8 cellular contexts compared by ENCODE assay signal in the genomic region with DNA sequence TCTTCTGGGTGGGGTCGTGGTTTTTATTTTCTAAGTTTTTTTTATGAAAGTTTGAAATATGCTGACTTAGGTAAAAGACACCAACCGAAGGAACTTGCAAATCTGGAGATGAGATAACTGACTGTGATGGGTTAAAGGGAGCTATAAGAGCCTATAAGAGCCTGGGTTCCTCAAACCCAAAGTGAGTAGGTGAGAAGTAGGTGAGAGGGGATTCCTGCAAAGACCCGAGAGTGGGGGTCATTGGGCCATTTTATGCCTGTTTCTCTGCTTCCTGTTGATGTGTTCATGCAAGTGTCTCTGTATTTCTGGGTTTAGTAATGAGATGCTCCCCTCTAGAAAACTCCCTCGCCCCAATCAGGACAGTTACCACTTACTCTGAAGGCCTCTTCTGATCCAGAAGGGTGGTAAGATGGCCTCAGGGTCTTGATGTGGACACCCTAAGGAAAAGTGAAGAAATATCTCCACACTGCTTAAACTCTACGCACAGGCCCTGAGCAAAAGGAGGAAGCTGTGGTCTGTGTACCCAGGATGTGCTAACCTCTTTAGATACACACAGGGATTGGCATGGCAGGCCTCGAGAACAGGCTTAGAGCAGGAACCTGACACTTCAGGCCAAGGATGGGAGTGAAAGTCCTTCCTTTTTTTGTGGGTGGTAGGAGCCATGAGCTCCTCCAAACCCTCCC. TPM values are rescaled to one million over a fixed set of nuclear protein-coding genes. Genes with fewer than 3 reads are reported as not detected.
DNase-seq lines count a peak whose midpoint lies in the region; ATAC-seq, FAIRE-seq and TF ChIP-seq lines count a peak whose summit lies in the region.

No MANE protein-coding gene starts in this region.

- H3K4me1 ChIP-seq in neutrophil (ENCODE audit: control insufficient read depth in 1 of 2, insufficient read depth in 1 of 2, low read depth in 1 of 2, low read length in 1 of 2), result peaks cover 75 to 82% of the 10 kb centered on the region in 2 experiments

- TF ChIP-seq POLR2A in GM12891 (IDR thresholded peaks at IDR 0.05; ENCODE audit: low read depth, low read length), result no peak

- TF ChIP-seq CTCF in epithelial cell of esophagus (IDR thresholded peaks at IDR 0.05; ENCODE audit: insufficient read depth, low read depth, low read length, missing control alignments), result no peak
- peak; percentile 28 for TF ChIP-seq CTCF in neutrophil (IDR thresholded peaks at IDR 0.05)

- FAIRE-seq in GM12891 (lab: Jason Lieb, UNC), result peak; percentile 94

- H3K36me3 ChIP-seq in neutrophil, result peaks cover 15% of the 10 kb centered on the region

- H3K27ac ChIP-seq in neutrophil, result peak overlapping the region; percentile 99

- H3K4me3 ChIP-seq in epithelial cell of esophagus (ENCODE audit: low read length) (no peak overlapping the region), neutrophil (ENCODE audit: low read depth in 1 of 2, low read length in 1 of 2) (peak overlapping the region; percentile 96 to 98)

- ATAC-seq in HG02642 (IDR thresholded peaks at IDR 0.05; ENCODE audit: poor library complexity, unreplicated experiment) (peak; percentile 24), GM18873 (IDR thresholded peaks at IDR 0.05; ENCODE audit: low FRiP score, unreplicated experiment) (no peak)

- no peaks in the 10 kb centered on the region for H3K27me3 ChIP-seq in neutrophil

- DNase-seq in GM12891 (ENCODE audit: insufficient read length, low spot score) (no peak), SKM-1 (lab: John Stamatoyannopoulos, UW; ENCODE audit: unreplicated experiment) (peak; percentile 97), epithelial cell of esophagus (ENCODE audit: low read depth) (peak; percentile 27), NCI-H1436 (lab: John Stamatoyannopoulos, UW) (no peak), NCI-H1930 (lab: John Stamatoyannopoulos, UW) (no peak)

- no peaks in the 10 kb centered on the region for H3K9me3 ChIP-seq in neutrophil

TF ChIP-seq in GM12891, 5 proteins besides CTCF, POLR2A, EP300 and RAD21:
- no peak for TF ChIP-seq POLR2AphosphoS5 (IDR thresholded peaks at IDR 0.05; ENCODE audit: low read depth, low read length)
- TF ChIP-seq POU2F2 (IDR thresholded peaks at IDR 0.05; ENCODE audit: low read depth, low read length), result no peak
- TF ChIP-seq PAX5 (IDR thresholded peaks at IDR 0.05; ENCODE audit: insufficient read depth, low read length, severe bottlenecking), result no peak
- no peak for TF ChIP-seq TAF1 (IDR thresholded peaks at IDR 0.05; ENCODE audit: low read depth, low read length)
- no peak for TF ChIP-seq SPI1 (IDR thresholded peaks at IDR 0.05; ENCODE audit: low read depth, low read length)

RNA-seq across cellular contexts. Expression of gene FLI1, which starts 1.8 kb away (rescaled TPM):
- 22.0 TPM for polyA plus RNA-seq in GM12891 (2012; ENCODE audit: low read depth, missing spikeins)

Comparison
In these comparisons a context has a peak if more than half of its experiments do, and no peak if none do; other contexts are left out.
1. DNase-seq: peak in SKM-1 (single experiment) and epithelial cell of esophagus (single experiment); none in GM12891 (single experiment), NCI-H1436 (single experiment) and NCI-H1930 (0 of 2).